ENCODE assay signal across 8 cellular contexts in genomic region chr2:181891258-181891965, GRCh38. TPM values are rescaled to one million over a fixed set of nuclear protein-coding genes. Genes with fewer than 3 reads are reported as not detected.
DNase-seq lines count a peak whose midpoint lies in the region; ATAC-seq lines count a peak whose summit lies in the region.

Gene ITPRID2, plus strand, starts transcription at chr2:181891730. Its CDS starts 337 bp downstream, at chr2:181892067.

- CTCF ChIA-PET in activated naive CD4-positive, alpha-beta T cell treated with anti-CD3 and anti-CD28 coated beads for 36 hours (lab: Charles Lee), result interaction anchor here (1.0 to 2.8 kb wide), 3 partner anchors 12 to 152 kb away, joined by 3 to 18 read pairs (median 6); no protein-coding TSS in a partner anchor

- H3K9me3 Mint-ChIP-seq in activated naive CD4-positive, alpha-beta T cell treated with anti-CD3 and anti-CD28 coated beads for 36 hours, result no peaks in the 10 kb centered on the region

- intact Hi-C loops in activated naive CD4-positive, alpha-beta T cell treated with anti-CD3 and anti-CD28 coated beads for 36 hours (cut with micrococcal nuclease), result loop anchor here (2.0 to 10.0 kb wide), 7 partner anchors 61 to 1887 kb away; partner anchors contain the start of genes CWC22 and DNAJC10

- peaks cover 17% of the 10 kb centered on the region for H3K27me3 Mint-ChIP-seq in activated naive CD4-positive, alpha-beta T cell treated with anti-CD3 and anti-CD28 coated beads for 36 hours (ENCODE audit: low read depth)

- peak within 1 kb of the TSS; percentile 94 for H3K4me3 Mint-ChIP-seq in activated naive CD4-positive, alpha-beta T cell treated with anti-CD3 and anti-CD28 coated beads for 36 hours

- H3K27ac ChIP-seq in temporal lobe (ENCODE audit: low read depth, low read length), result peak within 1 kb of the TSS; percentile 85

- peaks cover 16% of the 10 kb centered on the region for H3K36me3 Mint-ChIP-seq in activated naive CD4-positive, alpha-beta T cell treated with anti-CD3 and anti-CD28 coated beads for 36 hours (ENCODE audit: low read depth)

- H3K4me1 Mint-ChIP-seq in activated naive CD4-positive, alpha-beta T cell treated with anti-CD3 and anti-CD28 coated beads for 36 hours (ENCODE audit: low read depth), result peaks cover 25% of the 10 kb centered on the region

- in situ Hi-C loops in SK-MEL-5 (cut with HindIII; ENCODE audit: low pct_unique_long_range_greater_than_20kb, low sequenced_read_pairs), result no loop called here

- DNase-seq in EH (ENCODE audit: low read depth), result peak; percentile 93
- DNase-seq in KG1 (lab: John Stamatoyannopoulos, UW), result peak; percentile 59
- DNase-seq in SK-MEL-5 (ENCODE audit: low read depth, low spot score), result peak; percentile 84
- DNase-seq in activated naive CD4-positive, alpha-beta T cell treated with anti-CD3 and anti-CD28 coated beads for 36 hours, result peak; percentile 65
- peak; percentile 90 for DNase-seq in globus pallidus (ENCODE audit: low spot score)
- DNase-seq in nucleus accumbens (lab: John Stamatoyannopoulos, UW), result peak in 53 of 56 donors; percentile 21 to 92 (median 77)

- H3K27ac Mint-ChIP-seq in activated naive CD4-positive, alpha-beta T cell treated with anti-CD3 and anti-CD28 coated beads for 36 hours, result peak within 1 kb of the TSS; percentile 81

- ATAC-seq in GM21737 (IDR thresholded peaks at IDR 0.05; ENCODE audit: unreplicated experiment), result peak; percentile 93

RNA-seq across cellular contexts. Expression of gene ITPRID2, which starts in this region (rescaled TPM):
- 106 and 112 TPM in 2 replicates for total RNA-seq in SK-MEL-5 (2014; rRNA removed; shearing (Covaris generic))
- 64.6 and 82.9 TPM in 2 replicates for polyA plus RNA-seq in SK-MEL-5 (2015; cell fraction: cytosol; rRNA removed)
- 179 and 222 TPM in 2 replicates for polyA plus RNA-seq in SK-MEL-5 (2015; cell fraction: nucleus; rRNA removed)
- 10 to 100 TPM; 40.7 to 40.8 TPM for total RNA-seq in activated naive CD4-positive, alpha-beta T cell treated with anti-CD3 and anti-CD28 coated beads for 36 hours
- total RNA-seq in temporal lobe, result 32.5 TPM

Comparison
In these comparisons a context has a peak if more than half of its experiments do, and no peak if none do; other contexts are left out.
1. Peak in every context shown above with its lines: DNase-seq, ATAC-seq and H3K27ac ChIP-seq.